Comparison of ENCODE assay signal across 28 cellular contexts in genomic region chr18:27709344-27709743, GRCh38.
"Had no signal": no experiment of that assay in that cellular context is flagged by ENCODE, and none has a peak within 500 bp of the region (broad histone marks: within the 10 kb centered on the region; RNA-seq: fewer than 3 reads in every experiment).

No MANE protein-coding gene starts in this region.

- H3K4me1 ChIP-seq: ascending aorta had no signal

- H3K4me3 ChIP-seq: ascending aorta, cardiac muscle cell had no signal

- H3K27me3 ChIP-seq: ascending aorta, cardiac muscle cell had no signal

- H3K27ac ChIP-seq: ascending aorta, cardiac muscle cell, VCaP had no signal

- DNase-seq: activated B cell treated with CpG ODN at 0.5 μM for 24 hours; activated CD4-positive, alpha-beta memory T cell treated with anti-CD3 and anti-CD28 coated beads, Interleukin-2, amount 10 ng/mL, durations not matched to agents 7 days and 5 days; activated CD4-positive, alpha-beta T cell treated with anti-CD3 and anti-CD28 coated beads for 4 hours; activated CD4-positive, alpha-beta T cell treated with anti-CD3 and anti-CD28 coated beads, Interleukin-2, amount 10 ng/mL, durations not matched to agents 24 days and 14 days; activated CD4-positive, alpha-beta T cell treated with anti-CD3 and anti-CD28 coated beads, Interleukin-2, amount 50 U/mL, for 1 hour; activated CD4-positive, alpha-beta T cell treated with anti-CD3 and anti-CD28 coated beads, Interleukin-2, amount 50 U/mL, for 4 hours; activated CD4-positive, CD25-positive, alpha-beta regulatory T cell treated with anti-CD3 and anti-CD28 coated beads, Interleukin-2, amount 50 U/mL, for 72 hours; activated CD8-positive, alpha-beta memory T cell treated with anti-CD3 and anti-CD28 coated beads for 24 hours; activated CD8-positive, alpha-beta memory T cell treated with anti-CD3 and anti-CD28 coated beads, Interleukin-2, amount 10 ng/mL, durations not matched to agents 7 days and 5 days; activated CD8-positive, alpha-beta memory T cell treated with anti-CD3 and anti-CD28 coated beads, Interleukin-2, amount 50 U/mL, for 48 hours; activated CD8-positive, alpha-beta T cell treated with anti-CD3 and anti-CD28 coated beads, Interleukin-2, amount 10 ng/mL, durations not matched to agents 7 days and 5 days; activated effector memory CD4-positive, alpha-beta T cell treated with Interleukin-2 at 50 U/mL for 16 hours; activated gamma-delta T cell; activated naive CD4-positive, alpha-beta T cell treated with anti-CD3 and anti-CD28 coated beads, Interleukin-2, amount 10 ng/mL, durations not matched to agents 7 days and 5 days; activated naive CD4-positive, alpha-beta T cell treated with Interleukin-2 at 50 U/mL for 16 hours; activated naive CD8-positive, alpha-beta T cell treated with anti-CD3 and anti-CD28 coated beads, Interleukin-2, amount 10 ng/mL, durations not matched to agents 7 days and 5 days; activated naive CD8-positive, alpha-beta T cell treated with anti-CD3 and anti-CD28 coated beads, Interleukin-2, amount 50 U/mL, for 24 hours; activated T-cell treated with anti-CD3 and anti-CD28 coated beads, Interleukin-2, amount 50 U/mL, for 24 hours; activated T-cell treated with anti-CD3 and anti-CD28 coated beads, Interleukin-2, amount 50 U/mL, for 48 hours; amygdala; anterior cingulate cortex; caudate nucleus; cerebellar nuclear complex; T-helper 17 cell; T1000 had no signal

- H3K36me3 ChIP-seq: ascending aorta, cardiac muscle cell had no signal
